21 cellular contexts compared by ENCODE assay signal in the genomic region with DNA sequence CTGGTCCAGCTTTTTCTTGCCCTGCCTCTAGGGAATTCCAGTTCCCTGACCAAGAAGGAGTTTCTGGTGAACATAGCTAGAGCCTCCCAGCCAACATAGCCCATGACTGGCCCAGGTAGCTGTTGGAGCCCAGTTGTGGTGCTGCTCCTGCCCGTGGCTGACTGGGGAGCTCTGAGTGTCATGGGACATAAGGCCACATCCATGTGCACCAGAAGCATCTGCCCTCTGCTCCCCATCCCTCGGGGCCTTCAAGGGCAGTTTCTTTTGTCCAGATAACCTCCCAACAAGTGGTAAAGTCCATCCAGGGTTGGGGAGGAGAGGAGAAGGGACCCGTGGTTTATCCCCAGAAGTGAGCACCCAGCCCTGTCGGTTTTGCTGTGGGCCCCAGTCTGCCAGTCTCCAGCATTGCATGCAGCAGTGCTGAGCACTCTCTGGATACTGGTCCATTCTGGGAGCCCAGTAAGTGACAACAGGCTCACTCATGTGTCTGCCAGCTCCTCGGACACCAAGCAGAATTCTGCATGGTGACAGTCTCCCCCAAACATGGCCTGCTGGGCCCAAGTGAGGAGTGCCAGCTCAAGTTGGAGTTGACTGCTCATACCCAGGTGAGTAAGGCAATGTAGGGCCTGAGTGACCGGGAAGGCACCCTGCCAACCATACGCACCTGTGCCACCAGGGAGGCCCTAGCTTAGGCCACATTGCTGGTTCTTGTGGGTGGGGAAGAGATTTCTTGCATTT.
"Had no signal": no experiment of that assay in that cellular context is flagged by ENCODE, and none has a peak within 500 bp of the region (broad histone marks: within the 10 kb centered on the region; RNA-seq: fewer than 3 reads in every experiment).

No MANE protein-coding gene starts in this region.

- H3K27ac ChIP-seq: heart right ventricle, parathyroid adenoma, testis, vagina had no signal

- H3K27me3 ChIP-seq: testis, vagina had no signal

- H3K9me3 ChIP-seq: testis, vagina had no signal

- DNase-seq: activated CD4-positive, alpha-beta T cell treated with anti-CD3 and anti-CD28 coated beads for 1 hour; activated CD4-positive, alpha-beta T cell treated with anti-CD3 and anti-CD28 coated beads, Interleukin-2, amount 50 U/mL, for 1 hour; activated CD8-positive, alpha-beta T cell treated with anti-CD3 and anti-CD28 coated beads, Interleukin-2, amount 10 ng/mL, durations not matched to agents 7 days and 5 days; activated naive CD4-positive, alpha-beta T cell treated with anti-CD3 and anti-CD28 coated beads, Interleukin-2, amount 10 ng/mL, durations not matched to agents 7 days and 5 days; cerebellar nuclear complex; cortex of kidney; foreskin fibroblast; heart right ventricle; kidney; mammary epithelial cell; midbrain; stimulated activated CD4-positive, alpha-beta T cell treated with anti-CD3 and anti-CD28 coated beads, Interleukin-2, amount 100 ng/mL, for 48 hours; stimulated activated CD8-positive, alpha-beta memory T cell treated with anti-CD3 and anti-CD28 coated beads, Interleukin-4, amount 100 ng/mL, for 48 hours; stimulated activated naive B cell treated with anti-CD40 and anti-IgM and Interleukin-4, amounts not matched to agents 10 μg/mL and 1 μg/mL and 100 μg/mL, for 72 hours; T-helper 1 cell; T-helper 9 cell; testis had no signal

- H3K4me3 ChIP-seq: heart right ventricle, smooth muscle cell, testis, vagina had no signal

- ATAC-seq: activated CD8-positive, alpha-beta T cell treated with anti-CD3 and anti-CD28 coated beads, Interleukin-2, amount 10 ng/mL, durations not matched to agents 7 days and 5 days; sciatic nerve; stimulated activated naive B cell treated with anti-CD40 and anti-IgM and Interleukin-4, amounts not matched to agents 10 μg/mL and 1 μg/mL and 100 μg/mL, for 72 hours had no signal

- H3K4me1 ChIP-seq: parathyroid adenoma, testis, vagina had no signal

- H3K36me3 ChIP-seq: heart right ventricle, vagina had no signal
